In genomic region chr19:53988981-53989380, GRCh38 we compare ENCODE assay signal across 1 cellular context.
TF ChIP-seq lines count a peak whose summit lies in the region.

No MANE protein-coding gene starts in this region.

TF ChIP-seq in GM23338, 12 proteins besides CTCF, POLR2A, EP300 and RAD21 (continued from another document):
- TF ChIP-seq, protein P1, sequence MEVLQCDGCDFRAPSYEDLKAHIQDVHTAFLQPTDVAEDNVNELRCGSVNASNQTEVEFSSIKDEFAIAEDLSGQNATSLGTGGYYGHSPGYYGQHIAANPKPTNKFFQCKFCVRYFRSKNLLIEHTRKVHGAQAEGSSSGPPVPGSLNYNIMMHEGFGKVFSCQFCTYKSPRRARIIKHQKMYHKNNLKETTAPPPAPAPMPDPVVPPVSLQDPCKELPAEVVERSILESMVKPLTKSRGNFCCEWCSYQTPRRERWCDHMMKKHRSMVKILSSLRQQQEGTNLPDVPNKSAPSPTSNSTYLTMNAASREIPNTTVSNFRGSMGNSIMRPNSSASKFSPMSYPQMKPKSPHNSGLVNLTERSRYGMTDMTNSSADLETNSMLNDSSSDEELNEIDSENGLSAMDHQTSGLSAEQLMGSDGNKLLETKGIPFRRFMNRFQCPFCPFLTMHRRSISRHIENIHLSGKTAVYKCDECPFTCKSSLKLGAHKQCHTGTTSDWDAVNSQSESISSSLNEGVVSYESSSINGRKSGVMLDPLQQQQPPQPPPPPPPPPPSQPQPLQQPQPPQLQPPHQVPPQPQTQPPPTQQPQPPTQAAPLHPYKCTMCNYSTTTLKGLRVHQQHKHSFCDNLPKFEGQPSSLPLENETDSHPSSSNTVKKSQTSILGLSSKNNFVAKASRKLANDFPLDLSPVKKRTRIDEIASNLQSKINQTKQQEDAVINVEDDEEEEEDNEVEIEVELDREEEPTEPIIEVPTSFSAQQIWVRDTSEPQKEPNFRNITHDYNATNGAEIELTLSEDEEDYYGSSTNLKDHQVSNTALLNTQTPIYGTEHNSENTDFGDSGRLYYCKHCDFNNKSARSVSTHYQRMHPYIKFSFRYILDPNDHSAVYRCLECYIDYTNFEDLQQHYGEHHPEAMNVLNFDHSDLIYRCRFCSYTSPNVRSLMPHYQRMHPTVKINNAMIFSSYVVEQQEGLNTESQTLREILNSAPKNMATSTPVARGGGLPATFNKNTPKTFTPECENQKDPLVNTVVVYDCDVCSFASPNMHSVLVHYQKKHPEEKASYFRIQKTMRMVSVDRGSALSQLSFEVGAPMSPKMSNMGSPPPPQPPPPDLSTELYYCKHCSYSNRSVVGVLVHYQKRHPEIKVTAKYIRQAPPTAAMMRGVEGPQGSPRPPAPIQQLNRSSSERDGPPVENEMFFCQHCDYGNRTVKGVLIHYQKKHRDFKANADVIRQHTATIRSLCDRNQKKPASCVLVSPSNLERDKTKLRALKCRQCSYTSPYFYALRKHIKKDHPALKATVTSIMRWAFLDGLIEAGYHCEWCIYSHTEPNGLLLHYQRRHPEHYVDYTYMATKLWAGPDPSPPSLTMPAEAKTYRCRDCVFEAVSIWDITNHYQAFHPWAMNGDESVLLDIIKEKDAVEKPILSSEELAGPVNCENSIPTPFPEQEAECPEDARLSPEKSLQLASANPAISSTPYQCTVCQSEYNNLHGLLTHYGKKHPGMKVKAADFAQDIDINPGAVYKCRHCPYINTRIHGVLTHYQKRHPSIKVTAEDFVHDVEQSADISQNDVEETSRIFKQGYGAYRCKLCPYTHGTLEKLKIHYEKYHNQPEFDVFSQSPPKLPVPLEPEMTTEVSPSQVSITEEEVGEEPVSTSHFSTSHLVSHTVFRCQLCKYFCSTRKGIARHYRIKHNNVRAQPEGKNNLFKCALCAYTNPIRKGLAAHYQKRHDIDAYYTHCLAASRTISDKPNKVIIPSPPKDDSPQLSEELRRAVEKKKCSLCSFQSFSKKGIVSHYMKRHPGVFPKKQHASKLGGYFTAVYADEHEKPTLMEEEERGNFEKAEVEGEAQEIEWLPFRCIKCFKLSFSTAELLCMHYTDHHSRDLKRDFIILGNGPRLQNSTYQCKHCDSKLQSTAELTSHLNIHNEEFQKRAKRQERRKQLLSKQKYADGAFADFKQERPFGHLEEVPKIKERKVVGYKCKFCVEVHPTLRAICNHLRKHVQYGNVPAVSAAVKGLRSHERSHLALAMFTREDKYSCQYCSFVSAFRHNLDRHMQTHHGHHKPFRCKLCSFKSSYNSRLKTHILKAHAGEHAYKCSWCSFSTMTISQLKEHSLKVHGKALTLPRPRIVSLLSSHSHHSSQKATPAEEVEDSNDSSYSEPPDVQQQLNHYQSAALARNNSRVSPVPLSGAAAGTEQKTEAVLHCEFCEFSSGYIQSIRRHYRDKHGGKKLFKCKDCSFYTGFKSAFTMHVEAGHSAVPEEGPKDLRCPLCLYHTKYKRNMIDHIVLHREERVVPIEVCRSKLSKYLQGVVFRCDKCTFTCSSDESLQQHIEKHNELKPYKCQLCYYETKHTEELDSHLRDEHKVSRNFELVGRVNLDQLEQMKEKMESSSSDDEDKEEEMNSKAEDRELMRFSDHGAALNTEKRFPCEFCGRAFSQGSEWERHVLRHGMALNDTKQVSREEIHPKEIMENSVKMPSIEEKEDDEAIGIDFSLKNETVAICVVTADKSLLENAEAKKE (CRISPR knock-in tag; IDR thresholded peaks at IDR 0.05), result no peak
- no peak for TF ChIP-seq POLR2AphosphoS5 (IDR thresholded peaks at IDR 0.05; ENCODE audit: low read depth)
- no peak for TF ChIP-seq EZH2 (IDR thresholded peaks at IDR 0.05; ENCODE audit: low read depth, unreplicated experiment)
- TF ChIP-seq, protein P2, sequence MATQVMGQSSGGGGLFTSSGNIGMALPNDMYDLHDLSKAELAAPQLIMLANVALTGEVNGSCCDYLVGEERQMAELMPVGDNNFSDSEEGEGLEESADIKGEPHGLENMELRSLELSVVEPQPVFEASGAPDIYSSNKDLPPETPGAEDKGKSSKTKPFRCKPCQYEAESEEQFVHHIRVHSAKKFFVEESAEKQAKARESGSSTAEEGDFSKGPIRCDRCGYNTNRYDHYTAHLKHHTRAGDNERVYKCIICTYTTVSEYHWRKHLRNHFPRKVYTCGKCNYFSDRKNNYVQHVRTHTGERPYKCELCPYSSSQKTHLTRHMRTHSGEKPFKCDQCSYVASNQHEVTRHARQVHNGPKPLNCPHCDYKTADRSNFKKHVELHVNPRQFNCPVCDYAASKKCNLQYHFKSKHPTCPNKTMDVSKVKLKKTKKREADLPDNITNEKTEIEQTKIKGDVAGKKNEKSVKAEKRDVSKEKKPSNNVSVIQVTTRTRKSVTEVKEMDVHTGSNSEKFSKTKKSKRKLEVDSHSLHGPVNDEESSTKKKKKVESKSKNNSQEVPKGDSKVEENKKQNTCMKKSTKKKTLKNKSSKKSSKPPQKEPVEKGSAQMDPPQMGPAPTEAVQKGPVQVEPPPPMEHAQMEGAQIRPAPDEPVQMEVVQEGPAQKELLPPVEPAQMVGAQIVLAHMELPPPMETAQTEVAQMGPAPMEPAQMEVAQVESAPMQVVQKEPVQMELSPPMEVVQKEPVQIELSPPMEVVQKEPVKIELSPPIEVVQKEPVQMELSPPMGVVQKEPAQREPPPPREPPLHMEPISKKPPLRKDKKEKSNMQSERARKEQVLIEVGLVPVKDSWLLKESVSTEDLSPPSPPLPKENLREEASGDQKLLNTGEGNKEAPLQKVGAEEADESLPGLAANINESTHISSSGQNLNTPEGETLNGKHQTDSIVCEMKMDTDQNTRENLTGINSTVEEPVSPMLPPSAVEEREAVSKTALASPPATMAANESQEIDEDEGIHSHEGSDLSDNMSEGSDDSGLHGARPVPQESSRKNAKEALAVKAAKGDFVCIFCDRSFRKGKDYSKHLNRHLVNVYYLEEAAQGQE (IDR thresholded peaks at IDR 0.05; ENCODE audit: unreplicated experiment), result no peak
- TF ChIP-seq JUNB (IDR thresholded peaks at IDR 0.05; ENCODE audit: unreplicated experiment), result no peak
